In the genomic region with DNA sequence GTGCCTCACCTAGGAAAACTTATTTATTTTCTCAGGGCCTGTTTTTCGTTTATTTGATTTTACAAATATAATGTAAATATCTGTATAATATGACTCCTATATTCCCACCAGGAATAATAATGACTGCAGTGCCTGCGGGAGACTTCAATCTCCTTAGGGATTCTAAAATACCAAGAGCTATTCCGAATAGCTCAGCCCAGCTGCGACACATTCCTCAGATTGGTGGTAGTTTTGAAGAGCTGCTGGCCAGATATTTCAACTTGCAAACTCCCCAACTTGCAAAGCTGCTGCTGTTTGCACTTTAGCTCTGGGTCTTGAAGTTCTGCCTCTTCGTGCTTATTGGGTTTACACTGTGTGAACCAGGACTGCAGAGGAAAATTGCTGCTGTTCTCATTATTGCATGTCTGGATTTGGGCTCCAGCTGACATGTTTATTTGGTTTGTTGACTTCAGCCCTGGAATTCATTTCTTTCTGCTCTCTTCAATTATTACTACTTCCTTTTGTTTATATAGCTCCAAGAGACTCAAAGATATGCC, we compare ENCODE assay signal across 17 cellular contexts.
"Had no signal": no experiment of that assay in that cellular context is flagged by ENCODE, and none has a peak within 500 bp of the region (broad histone marks: within the 10 kb centered on the region; RNA-seq: fewer than 3 reads in every experiment).

No MANE protein-coding gene starts in this region.

- H3K4me1 ChIP-seq: gastroesophageal sphincter, psoas muscle, testis had no signal

- H3K36me3 Mint-ChIP-seq: T-cell had no signal

- H3K27me3 ChIP-seq: gastroesophageal sphincter, testis had no signal

- ATAC-seq: activated CD4-positive, alpha-beta T cell treated with anti-CD3 and anti-CD28 coated beads for 36 hours; activated CD8-positive, alpha-beta T cell treated with anti-CD3 and anti-CD28 coated beads, Interleukin-2, amount 10 ng/mL, durations not matched to agents 7 days and 5 days; effector memory CD8-positive, alpha-beta T cell; gastroesophageal sphincter; left colon; psoas muscle; sciatic nerve; stimulated activated naive CD8-positive, alpha-beta T cell treated with anti-CD3 and anti-CD28 coated beads, Interleukin-15, amount 100 ng/mL, for 72 hours; T-cell had no signal

- DNase-seq: activated CD4-positive, alpha-beta T cell treated with anti-CD3 and anti-CD28 coated beads for 36 hours; activated CD8-positive, alpha-beta memory T cell treated with anti-CD3 and anti-CD28 coated beads, Interleukin-2, amount 50 U/mL, for 48 hours; activated CD8-positive, alpha-beta T cell treated with anti-CD3 and anti-CD28 coated beads, Interleukin-2, amount 10 ng/mL, durations not matched to agents 7 days and 5 days; central memory CD4-positive, alpha-beta T cell; effector memory CD8-positive, alpha-beta T cell; hippocampal formation; left colon; nucleus accumbens; psoas muscle; stimulated activated CD4-positive, alpha-beta T cell treated with anti-CD3 and anti-CD28 coated beads, Interleukin-12 subunit alpha, Interleukin-12 subunit beta, amount 100 ng/mL, for 4 hours; stimulated activated naive CD8-positive, alpha-beta T cell treated with anti-CD3 and anti-CD28 coated beads, Interleukin-15, amount 100 ng/mL, for 72 hours; T-cell; T1000; testis had no signal

- H3K27ac ChIP-seq: gastroesophageal sphincter, psoas muscle, testis, VCaP had no signal

- H3K4me3 ChIP-seq: gastroesophageal sphincter, psoas muscle, testis had no signal

- H3K9me3 ChIP-seq: gastroesophageal sphincter, psoas muscle, testis had no signal

- H3K4me3 Mint-ChIP-seq: activated CD4-positive, alpha-beta T cell treated with anti-CD3 and anti-CD28 coated beads for 36 hours; activated CD8-positive, alpha-beta T cell treated with anti-CD3 and anti-CD28 coated beads, Interleukin-2, amount 10 ng/mL, durations not matched to agents 7 days and 5 days; effector memory CD8-positive, alpha-beta T cell; stimulated activated naive CD8-positive, alpha-beta T cell treated with anti-CD3 and anti-CD28 coated beads, Interleukin-15, amount 100 ng/mL, for 72 hours; T-cell had no signal

- H3K27me3 Mint-ChIP-seq: activated CD4-positive, alpha-beta T cell treated with anti-CD3 and anti-CD28 coated beads for 36 hours; effector memory CD8-positive, alpha-beta T cell; stimulated activated naive CD8-positive, alpha-beta T cell treated with anti-CD3 and anti-CD28 coated beads, Interleukin-15, amount 100 ng/mL, for 72 hours; T-cell had no signal

- H3K27ac Mint-ChIP-seq: activated CD4-positive, alpha-beta T cell treated with anti-CD3 and anti-CD28 coated beads for 36 hours; activated CD8-positive, alpha-beta T cell treated with anti-CD3 and anti-CD28 coated beads, Interleukin-2, amount 10 ng/mL, durations not matched to agents 7 days and 5 days; effector memory CD8-positive, alpha-beta T cell; stimulated activated naive CD8-positive, alpha-beta T cell treated with anti-CD3 and anti-CD28 coated beads, Interleukin-15, amount 100 ng/mL, for 72 hours; T-cell had no signal

- H3K4me1 Mint-ChIP-seq: activated CD4-positive, alpha-beta T cell treated with anti-CD3 and anti-CD28 coated beads for 36 hours; stimulated activated naive CD8-positive, alpha-beta T cell treated with anti-CD3 and anti-CD28 coated beads, Interleukin-15, amount 100 ng/mL, for 72 hours; T-cell had no signal

- H3K36me3 ChIP-seq: gastroesophageal sphincter had no signal
